1 cellular context compared by ENCODE assay signal in the genomic region with DNA sequence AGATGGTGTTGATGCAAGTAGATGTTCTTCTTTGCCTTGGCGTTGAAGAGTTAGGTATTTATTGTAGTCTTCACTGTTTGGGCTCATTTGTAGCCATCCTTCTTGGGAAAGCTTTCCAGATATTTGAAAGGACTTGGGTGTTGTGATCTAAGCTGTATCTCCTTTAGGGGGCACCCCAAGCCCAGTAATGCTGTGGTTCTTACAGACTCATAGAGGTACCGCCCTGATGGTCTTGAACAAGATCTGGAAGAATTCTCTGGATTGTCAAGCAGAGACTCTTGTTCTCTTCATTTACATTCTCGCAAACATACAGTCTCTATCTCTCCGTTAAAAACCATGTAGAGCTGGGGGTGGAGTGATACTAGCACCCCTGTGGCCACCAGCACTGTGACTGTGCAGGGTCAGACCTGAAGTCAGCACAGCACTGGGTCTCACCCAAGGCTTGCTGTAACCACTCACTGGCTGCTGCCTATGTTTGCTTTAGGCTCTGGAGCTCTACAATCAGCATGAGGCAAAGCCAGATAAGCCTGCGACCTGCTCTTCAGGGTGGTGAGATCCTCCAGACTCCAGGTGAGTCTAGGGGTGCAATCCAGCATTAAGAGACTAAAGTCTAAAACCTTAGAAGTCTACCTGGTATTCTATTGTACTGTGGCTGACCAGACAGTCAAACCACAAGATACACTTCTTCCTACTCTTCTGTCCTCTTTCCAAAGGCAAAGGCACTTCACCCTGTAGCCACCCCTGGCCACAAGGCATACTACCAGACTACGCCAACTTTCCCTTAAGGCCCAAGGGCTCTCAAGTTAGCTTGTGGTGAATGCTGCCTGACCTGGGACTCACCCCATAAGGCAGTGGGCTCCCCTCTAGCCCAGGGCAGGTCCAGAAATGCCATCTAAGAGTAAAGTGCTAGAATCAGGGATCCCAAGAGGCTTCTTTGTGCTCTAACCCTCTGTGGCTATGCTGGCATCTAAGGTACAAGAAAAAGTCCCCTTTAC.
TF ChIP-seq lines count a peak whose summit lies in the region.

No MANE protein-coding gene starts in this region.

TF ChIP-seq in K562, 482 proteins besides CTCF, POLR2A, EP300 and RAD21:
- TF ChIP-seq TCFL5 (CRISPR knock-in tag; conservative IDR thresholded peaks at IDR 0.05), result no peak
- TF ChIP-seq KDM2B (CRISPR knock-in tag; IDR thresholded peaks at IDR 0.05), result no peak
- no peak for TF ChIP-seq CHD2 (IDR thresholded peaks at IDR 0.05; ENCODE audit: low read depth, low read length)
- TF ChIP-seq NCOA4 (IDR thresholded peaks at IDR 0.05; ENCODE audit: partially characterized antibody), result no peak
- no peak for TF ChIP-seq JUND (IDR thresholded peaks at IDR 0.05; ENCODE audit: borderline replicate concordance, low read depth, low read length)
- no peak for TF ChIP-seq JUND (tag; IDR thresholded peaks at IDR 0.05; ENCODE audit: borderline replicate concordance, low read depth, low read length)
- no peak for TF ChIP-seq RUNX1 (IDR thresholded peaks at IDR 0.05; ENCODE audit: low read depth)
- TF ChIP-seq NRF1 (conservative IDR thresholded peaks at IDR 0.05 in 1 of 2, IDR thresholded peaks at IDR 0.05 in 1 of 2), result no peak
- no peak for TF ChIP-seq MITF (IDR thresholded peaks at IDR 0.05)
- TF ChIP-seq NONO (IDR thresholded peaks at IDR 0.05; ENCODE audit: low read depth in 2 of 2, low read length in 1 of 2), result no peak
- TF ChIP-seq, protein P1, sequence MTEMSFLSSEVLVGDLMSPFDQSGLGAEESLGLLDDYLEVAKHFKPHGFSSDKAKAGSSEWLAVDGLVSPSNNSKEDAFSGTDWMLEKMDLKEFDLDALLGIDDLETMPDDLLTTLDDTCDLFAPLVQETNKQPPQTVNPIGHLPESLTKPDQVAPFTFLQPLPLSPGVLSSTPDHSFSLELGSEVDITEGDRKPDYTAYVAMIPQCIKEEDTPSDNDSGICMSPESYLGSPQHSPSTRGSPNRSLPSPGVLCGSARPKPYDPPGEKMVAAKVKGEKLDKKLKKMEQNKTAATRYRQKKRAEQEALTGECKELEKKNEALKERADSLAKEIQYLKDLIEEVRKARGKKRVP (CRISPR knock-in tag; IDR thresholded peaks at IDR 0.05), result no peak
- TF ChIP-seq NFYB (IDR thresholded peaks at IDR 0.05; ENCODE audit: extremely low read depth, insufficient read length), result no peak
- TF ChIP-seq, protein P2, sequence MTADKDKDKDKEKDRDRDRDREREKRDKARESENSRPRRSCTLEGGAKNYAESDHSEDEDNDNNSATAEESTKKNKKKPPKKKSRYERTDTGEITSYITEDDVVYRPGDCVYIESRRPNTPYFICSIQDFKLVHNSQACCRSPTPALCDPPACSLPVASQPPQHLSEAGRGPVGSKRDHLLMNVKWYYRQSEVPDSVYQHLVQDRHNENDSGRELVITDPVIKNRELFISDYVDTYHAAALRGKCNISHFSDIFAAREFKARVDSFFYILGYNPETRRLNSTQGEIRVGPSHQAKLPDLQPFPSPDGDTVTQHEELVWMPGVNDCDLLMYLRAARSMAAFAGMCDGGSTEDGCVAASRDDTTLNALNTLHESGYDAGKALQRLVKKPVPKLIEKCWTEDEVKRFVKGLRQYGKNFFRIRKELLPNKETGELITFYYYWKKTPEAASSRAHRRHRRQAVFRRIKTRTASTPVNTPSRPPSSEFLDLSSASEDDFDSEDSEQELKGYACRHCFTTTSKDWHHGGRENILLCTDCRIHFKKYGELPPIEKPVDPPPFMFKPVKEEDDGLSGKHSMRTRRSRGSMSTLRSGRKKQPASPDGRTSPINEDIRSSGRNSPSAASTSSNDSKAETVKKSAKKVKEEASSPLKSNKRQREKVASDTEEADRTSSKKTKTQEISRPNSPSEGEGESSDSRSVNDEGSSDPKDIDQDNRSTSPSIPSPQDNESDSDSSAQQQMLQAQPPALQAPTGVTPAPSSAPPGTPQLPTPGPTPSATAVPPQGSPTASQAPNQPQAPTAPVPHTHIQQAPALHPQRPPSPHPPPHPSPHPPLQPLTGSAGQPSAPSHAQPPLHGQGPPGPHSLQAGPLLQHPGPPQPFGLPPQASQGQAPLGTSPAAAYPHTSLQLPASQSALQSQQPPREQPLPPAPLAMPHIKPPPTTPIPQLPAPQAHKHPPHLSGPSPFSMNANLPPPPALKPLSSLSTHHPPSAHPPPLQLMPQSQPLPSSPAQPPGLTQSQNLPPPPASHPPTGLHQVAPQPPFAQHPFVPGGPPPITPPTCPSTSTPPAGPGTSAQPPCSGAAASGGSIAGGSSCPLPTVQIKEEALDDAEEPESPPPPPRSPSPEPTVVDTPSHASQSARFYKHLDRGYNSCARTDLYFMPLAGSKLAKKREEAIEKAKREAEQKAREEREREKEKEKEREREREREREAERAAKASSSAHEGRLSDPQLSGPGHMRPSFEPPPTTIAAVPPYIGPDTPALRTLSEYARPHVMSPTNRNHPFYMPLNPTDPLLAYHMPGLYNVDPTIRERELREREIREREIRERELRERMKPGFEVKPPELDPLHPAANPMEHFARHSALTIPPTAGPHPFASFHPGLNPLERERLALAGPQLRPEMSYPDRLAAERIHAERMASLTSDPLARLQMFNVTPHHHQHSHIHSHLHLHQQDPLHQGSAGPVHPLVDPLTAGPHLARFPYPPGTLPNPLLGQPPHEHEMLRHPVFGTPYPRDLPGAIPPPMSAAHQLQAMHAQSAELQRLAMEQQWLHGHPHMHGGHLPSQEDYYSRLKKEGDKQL (CRISPR knock-in tag; IDR thresholded peaks at IDR 0.05; ENCODE audit: borderline replicate concordance), result no peak
- no peak for TF ChIP-seq CAMTA2 (CRISPR knock-in tag; conservative IDR thresholded peaks at IDR 0.05)
